Comparison of ENCODE assay signal across 27 cellular contexts in genomic region chr7:24738577-24738976, GRCh38. TPM values are rescaled to one million over a fixed set of nuclear protein-coding genes. Genes with fewer than 3 reads are reported as not detected.
DNase-seq lines count a peak whose midpoint lies in the region; ATAC-seq, FAIRE-seq and TF ChIP-seq lines count a peak whose summit lies in the region.
"Had no signal": no experiment of that assay in that cellular context is flagged by ENCODE, and none has a peak within 500 bp of the region (broad histone marks: within the 10 kb centered on the region; RNA-seq: fewer than 3 reads in every experiment).

No MANE protein-coding gene starts in this region.

- peaks cover 9% of the 10 kb centered on the region for H3K9me3 Mint-ChIP-seq in stimulated activated memory B cell treated with anti-CD40 and anti-IgM and Interleukin-4, amounts not matched to agents 10 μg/mL and 1 μg/mL and 100 μg/mL, for 72 hours

- CTCF ChIA-PET in HepG2 (lab: Yijun Ruan, JAX; ENCODE audit: low intra/inter-chr PET ratio, low total read pairs) (no interaction called here), HEK293 (lab: Yijun Ruan, JAX) (interaction anchor here (0.6 kb wide), 1 partner anchor 387 kb away, joined by 4 read pairs; the partner anchor contains the start of gene CYCS), GM12878 (lab: Yijun Ruan, JAX) (interaction anchor here (0.7 kb wide), 1 partner anchor 359 kb away, joined by 3 read pairs; no protein-coding TSS in a partner anchor)

- ATAC-seq in HepG2 (no peak), right lobe of liver (no peak), GM12878 (no peak), GM21528 (IDR thresholded peaks at IDR 0.05; ENCODE audit: low FRiP score, unreplicated experiment) (no peak), right cardiac atrium (no peak)
- ATAC-seq in stimulated activated memory B cell treated with anti-CD40 and anti-IgM and Interleukin-4, amounts not matched to agents 10 μg/mL and 1 μg/mL and 100 μg/mL, for 72 hours, result no peak

- in situ Hi-C loops in HepG2 (cut with HindIII; ENCODE audit: extremely low pct_ligation_motif_present, low pct_unique_long_range_greater_than_20kb) (no loop called here), GM12878 (cut with MboI) (no loop called here)

- peaks cover 7% of the 10 kb centered on the region for H3K4me1 ChIP-seq in HepG2 (ENCODE audit: insufficient read depth, low read length)
- peaks cover 0 to 1% (median 0%) of the 10 kb centered on the region in 4 donors for H3K4me1 ChIP-seq in right lobe of liver
- H3K4me1 ChIP-seq in HEK293 (ENCODE audit: control insufficient read depth, insufficient read depth, low read length), result peaks cover 11% of the 10 kb centered on the region
- peaks cover 5% of the 10 kb centered on the region for H3K4me1 ChIP-seq in GM12878 (ENCODE audit: control insufficient read depth, insufficient read depth, low read length)
- H3K4me1 ChIP-seq in hepatocyte (ENCODE audit: insufficient read depth), result peaks cover 21% of the 10 kb centered on the region
- no peaks in the 10 kb centered on the region for H3K4me1 ChIP-seq in right cardiac atrium (ENCODE audit: control insufficient read depth, insufficient read depth, low read length)
- H3K4me1 ChIP-seq: BE2C, BLaER1 had no signal

- TF ChIP-seq CTCF in HepG2 (CRISPR knock-in tag; IDR thresholded peaks at IDR 0.05) (no peak), right lobe of liver (IDR thresholded peaks at IDR 0.05) (no peak), HEK293 (tag by site-specific recombination; IDR thresholded peaks at IDR 0.05) (no peak), GM12878 (IDR thresholded peaks at IDR 0.05 in 2 of 3, conservative IDR thresholded peaks at IDR 0.05 in 1 of 3; ENCODE audit: control insufficient read depth in 2 of 3, extremely low read depth in 1 of 3, insufficient read depth in 1 of 3, low read depth in 3 of 3, low read length in 3 of 3) (no peak), hepatocyte (IDR thresholded peaks at IDR 0.05; ENCODE audit: poor library complexity) (no peak)

- RAD21 ChIA-PET in GM12878 (lab: Charles Lee; ENCODE audit: unreplicated experiment), result no interaction called here

- H3K27me3 Mint-ChIP-seq in stimulated activated memory B cell treated with anti-CD40 and anti-IgM and Interleukin-4, amounts not matched to agents 10 μg/mL and 1 μg/mL and 100 μg/mL, for 72 hours, result peaks cover 16% of the 10 kb centered on the region

- H3K4me3 ChIP-seq in HepG2 (replicated peaks in 1 of 3; ENCODE audit: insufficient read depth in 1 of 3, low read depth in 2 of 3, low read length in 3 of 3), result no peak overlapping the region
- no peak overlapping the region for H3K4me3 ChIP-seq in right lobe of liver
- H3K4me3 ChIP-seq in HEK293 (ENCODE audit: low read depth, low read length), result no peak overlapping the region
- no peak overlapping the region for H3K4me3 ChIP-seq in GM12878
- H3K4me3 ChIP-seq in hepatocyte, result no peak overlapping the region
- no peak overlapping the region for H3K4me3 ChIP-seq in right cardiac atrium (ENCODE audit: low read length)
- H3K4me3 ChIP-seq: BLaER1 had no signal

- TF ChIP-seq POLR2A in HepG2 (IDR thresholded peaks at IDR 0.05; ENCODE audit: insufficient read depth in 1 of 2, low read depth in 2 of 2, low read length in 2 of 2) (no peak), right lobe of liver (IDR thresholded peaks at IDR 0.05) (no peak), GM12878 (IDR thresholded peaks at IDR 0.05; ENCODE audit: low read depth, low read length) (no peak)

- DNase-seq in HepG2 (ENCODE audit: low spot score) (no peak), right lobe of liver (no peak), GM12878 (ENCODE audit: low read depth, low spot score) (no peak), hepatocyte (ENCODE audit: low spot score) (no peak), right cardiac atrium (no peak)
- DNase-seq: ACHN; BE2C; C1 segment of cervical spinal cord; CD4-positive, alpha-beta memory T cell; CD4-positive, CD25-positive, alpha-beta regulatory T cell; CD8-positive, alpha-beta memory T cell; COR-L47; DMS 273 treated with DMSO at 0.1 percent for 48 hours; DMS153; DMS53; DMS79; DND-41; EL; GDM1 had no signal

- intact Hi-C loops in HepG2 (cut with micrococcal nuclease; ENCODE audit: unreplicated experiment), result no loop called here
- intact Hi-C loops in right lobe of liver (cut with DNase I), result no loop called here
- intact Hi-C loops in GM12878 (cut with micrococcal nuclease; ENCODE audit: unreplicated experiment), result no loop called here
- intact Hi-C loops in right cardiac atrium (cut with DNase I), result no loop called here

- POLR2A ChIA-PET in HepG2 (lab: Yijun Ruan, JAX) (no interaction called here), HEK293 (lab: Yijun Ruan, JAX) (no interaction called here), GM12878 (lab: Charles Lee) (no interaction called here)

- BruUV-seq in HepG2 (replicated peaks; lab: Mats Ljungman, UMichigan), result no TSS peak
- BruUV-seq in GM12878 (replicated peaks; lab: Mats Ljungman, UMichigan), result no TSS peak

- H4K20me1 ChIP-seq in HepG2 (ENCODE audit: insufficient read depth, low read length), result no peaks in the 10 kb centered on the region
- no peaks in the 10 kb centered on the region for H4K20me1 ChIP-seq in GM12878 (ENCODE audit: control insufficient read depth, insufficient read depth)
- no peaks in the 10 kb centered on the region for H4K20me1 ChIP-seq in hepatocyte (ENCODE audit: insufficient read depth, poor library complexity, severe bottlenecking)
- H4K20me1 ChIP-seq: BLaER1 had no signal

- no peaks in the 10 kb centered on the region for H3K9me2 ChIP-seq in hepatocyte (replicated peaks; ENCODE audit: insufficient read depth)

- peaks cover 5% of the 10 kb centered on the region for H3K36me3 Mint-ChIP-seq in stimulated activated memory B cell treated with anti-CD40 and anti-IgM and Interleukin-4, amounts not matched to agents 10 μg/mL and 1 μg/mL and 100 μg/mL, for 72 hours
- H3K36me3 Mint-ChIP-seq: CD14-positive monocyte; CD4-positive, alpha-beta memory T cell; CD4-positive, CD25-positive, alpha-beta regulatory T cell; CD8-positive, alpha-beta memory T cell had no signal

- H3K36me3 ChIP-seq in HepG2 (replicated peaks in 1 of 2; ENCODE audit: control insufficient read depth in 1 of 2, insufficient read depth in 2 of 2, low read length in 2 of 2), result no peaks in the 10 kb centered on the region; a peak in 2 of 5 replicates
- H3K36me3 ChIP-seq in right lobe of liver, result no peaks in the 10 kb centered on the region
- H3K36me3 ChIP-seq in HEK293 (ENCODE audit: control insufficient read depth in 2 of 2, insufficient read depth in 1 of 2, low read length in 2 of 2), result no peaks in the 10 kb centered on the region
- peaks cover 0 to 5% of the 10 kb centered on the region in 2 experiments; a peak in 2 of 4 replicates for H3K36me3 ChIP-seq in GM12878 (ENCODE audit: control insufficient read depth in 2 of 2, insufficient read depth in 2 of 2, low read length in 1 of 2)
- H3K36me3 ChIP-seq in hepatocyte (replicated peaks; ENCODE audit: insufficient read depth, low read depth), result no peaks in the 10 kb centered on the region
- H3K36me3 ChIP-seq: BE2C, BLaER1 had no signal

- no peaks in the 10 kb centered on the region for H3K79me2 ChIP-seq in HepG2 (ENCODE audit: insufficient read depth, low read length)
- peaks cover 6% of the 10 kb centered on the region for H3K79me2 ChIP-seq in GM12878 (ENCODE audit: control insufficient read depth, insufficient read depth, low read length)
- H3K79me2 ChIP-seq in hepatocyte, result peaks cover 5% of the 10 kb centered on the region

- H2AFZ ChIP-seq in HepG2 (ENCODE audit: low read length) (no peak overlapping the region), GM12878 (ENCODE audit: control insufficient read depth, low read depth, low read length) (no peak overlapping the region), hepatocyte (no peak overlapping the region)

- no peak overlapping the region for H3K9ac ChIP-seq in HepG2 (ENCODE audit: insufficient read depth, low read depth, low read length)
- no peak overlapping the region for H3K9ac ChIP-seq in GM12878 (ENCODE audit: control insufficient read depth, insufficient read depth, low read length)
- H3K9ac ChIP-seq: BLaER1 had no signal

- no peaks in the 10 kb centered on the region for H3K4me1 Mint-ChIP-seq in stimulated activated memory B cell treated with anti-CD40 and anti-IgM and Interleukin-4, amounts not matched to agents 10 μg/mL and 1 μg/mL and 100 μg/mL, for 72 hours
- H3K4me1 Mint-ChIP-seq: CD14-positive monocyte; CD4-positive, alpha-beta memory T cell; CD4-positive, CD25-positive, alpha-beta regulatory T cell; CD8-positive, alpha-beta memory T cell had no signal

- peaks cover 7% of the 10 kb centered on the region for H3K9me3 ChIP-seq in HepG2 (ENCODE audit: low read length)
- peaks cover 0 to 6% (median 0%) of the 10 kb centered on the region in 4 donors for H3K9me3 ChIP-seq in right lobe of liver
- H3K9me3 ChIP-seq in HEK293 (ENCODE audit: control insufficient read depth, insufficient read depth, low read depth, low read length), result no peaks in the 10 kb centered on the region
- H3K9me3 ChIP-seq in GM12878 (replicated peaks; ENCODE audit: control insufficient read depth, insufficient read depth, low read length), result peaks cover 3% of the 10 kb centered on the region
- no peaks in the 10 kb centered on the region for H3K9me3 ChIP-seq in hepatocyte (ENCODE audit: low read depth)
- no peaks in the 10 kb centered on the region for H3K9me3 ChIP-seq in right cardiac atrium (ENCODE audit: control insufficient read depth, low read length)
- H3K9me3 ChIP-seq: BE2C had no signal

- FAIRE-seq in HepG2 (lab: Jason Lieb, UNC) (no peak), GM12878 (lab: Jason Lieb, UNC) (no peak)
- FAIRE-seq: GM12891, GM19239 had no signal

- no peak overlapping the region for H3K27ac Mint-ChIP-seq in stimulated activated memory B cell treated with anti-CD40 and anti-IgM and Interleukin-4, amounts not matched to agents 10 μg/mL and 1 μg/mL and 100 μg/mL, for 72 hours
- H3K27ac Mint-ChIP-seq: CD14-positive monocyte; CD4-positive, alpha-beta memory T cell; CD8-positive, alpha-beta memory T cell had no signal

- H3K27ac ChIP-seq in HepG2 (ENCODE audit: extremely low read length, insufficient read depth, low read length), result no peak overlapping the region
- no peak overlapping the region for H3K27ac ChIP-seq in right lobe of liver
- H3K27ac ChIP-seq in HEK293 (ENCODE audit: extremely low read depth, low read depth, low read length), result no peak overlapping the region
- H3K27ac ChIP-seq in GM12878 (ENCODE audit: control insufficient read depth, insufficient read depth), result no peak overlapping the region
- peak overlapping the region; percentile 97 for H3K27ac ChIP-seq in hepatocyte
- no peak overlapping the region for H3K27ac ChIP-seq in right cardiac atrium (ENCODE audit: low read length)
- H3K27ac ChIP-seq: 22Rv1, BLaER1 had no signal

- SMC1A ChIA-PET in GM12878 (lab: Charles Lee; ENCODE audit: uncharacterized antibody, unreplicated experiment), result no interaction called here

- H3K27me3 ChIP-seq in HepG2 (ENCODE audit: control insufficient read depth in 1 of 2, insufficient read depth in 2 of 2, low read length in 2 of 2), result no peaks in the 10 kb centered on the region
- no peaks in the 10 kb centered on the region for H3K27me3 ChIP-seq in right lobe of liver
- H3K27me3 ChIP-seq in GM12878 (replicated peaks in 1 of 2; ENCODE audit: control insufficient read depth in 2 of 2, insufficient read depth in 2 of 2, low read length in 1 of 2), result no peaks in the 10 kb centered on the region
- no peaks in the 10 kb centered on the region for H3K27me3 ChIP-seq in hepatocyte
- no peaks in the 10 kb centered on the region for H3K27me3 ChIP-seq in right cardiac atrium (ENCODE audit: control insufficient read depth, insufficient read depth)
- H3K27me3 ChIP-seq: BE2C, BLaER1 had no signal

- H3K4me3 Mint-ChIP-seq in stimulated activated memory B cell treated with anti-CD40 and anti-IgM and Interleukin-4, amounts not matched to agents 10 μg/mL and 1 μg/mL and 100 μg/mL, for 72 hours, result no peak overlapping the region
- H3K4me3 Mint-ChIP-seq: CD14-positive monocyte; CD4-positive, alpha-beta memory T cell; CD4-positive, CD25-positive, alpha-beta regulatory T cell; CD8-positive, alpha-beta memory T cell had no signal

- 91% methylated on average over 1 of the region's 1 CpG for WGBS in HepG2 (ENCODE audit: low lambda C conversion rate)
- 71% methylated on average over 1 of the region's 1 CpG for WGBS in right lobe of liver (ENCODE audit: insufficient coverage, low coverage, low lambda C conversion rate, missing lambda C conversion rate)
- 38% methylated on average over 1 of the region's 1 CpG for WGBS in GM12878 (ENCODE audit: insufficient coverage, insufficient replicate concordance, low lambda C conversion rate, missing lambda C conversion rate)
- 96% methylated on average over 1 of the region's 1 CpG for WGBS in hepatocyte (ENCODE audit: low lambda C conversion rate, missing lambda C conversion rate)
- 97% methylated on average over 1 of the region's 1 CpG for WGBS in right cardiac atrium

- TF ChIP-seq RAD21 in HepG2 (CRISPR knock-in tag; IDR thresholded peaks at IDR 0.05) (no peak), GM12878 (IDR thresholded peaks at IDR 0.05; ENCODE audit: insufficient read depth, low read depth, low read length) (no peak)

- no peak overlapping the region for H3K4me2 ChIP-seq in HepG2 (ENCODE audit: low read depth, low read length)
- no peak overlapping the region for H3K4me2 ChIP-seq in GM12878 (ENCODE audit: control insufficient read depth, insufficient read depth)
- no peak overlapping the region for H3K4me2 ChIP-seq in hepatocyte
- H3K4me2 ChIP-seq: BLaER1 had no signal

- TF ChIP-seq EP300 in HepG2 (IDR thresholded peaks at IDR 0.05; ENCODE audit: low read depth in 2 of 2, low read length in 2 of 2), result no peak
- TF ChIP-seq EP300 in HepG2 (CRISPR knock-in tag; IDR thresholded peaks at IDR 0.05; ENCODE audit: borderline replicate concordance), result no peak
- TF ChIP-seq EP300 in GM12878 (IDR thresholded peaks at IDR 0.05; ENCODE audit: borderline replicate concordance in 1 of 2, control insufficient read depth in 1 of 2, low read depth in 2 of 2, low read length in 2 of 2), result no peak

RNA-seq across cellular contexts. Expression of gene GSDME, which starts 18.7 kb away (rescaled TPM):
- total RNA-seq in HepG2 (2016; rRNA removed; fragmentation: Illumina TruSeq; extraction: Trizol), result 19.2 and 30.0 TPM in 2 replicates
- total RNA-seq in HepG2 (2016; cell fraction: cytosol; rRNA removed; fragmentation: Illumina TruSeq; extraction: Trizol; ENCODE audit: low read depth), result 3.4 and 5.0 TPM in 2 replicates
- total RNA-seq in HepG2 (2016; cell fraction: insoluble cytoplasmic fraction; rRNA removed; fragmentation: Illumina TruSeq; extraction: Trizol), result 20.2 and 27.5 TPM in 2 replicates
- 8.4 and 9.3 TPM in 2 replicates for total RNA-seq in HepG2 (2016; cell fraction: membrane; rRNA removed; fragmentation: Illumina TruSeq; extraction: Trizol)
- 15.5 and 19.2 TPM in 2 replicates for total RNA-seq in HepG2 (2016; cell fraction: nucleus; rRNA removed; fragmentation: Illumina TruSeq; extraction: Trizol)
- polyA plus RNA-seq in HepG2 (2011; rRNA removed), result 27.2 and 28.2 TPM in 2 replicates
- 21.7 and 24.2 TPM in 2 replicates for polyA plus RNA-seq in HepG2 (2011; cell fraction: cytosol; rRNA removed)
- polyA plus RNA-seq in HepG2 (2011; cell fraction: nucleus; rRNA removed), result 56.7 and 59.2 TPM in 2 replicates
- polyA plus RNA-seq in HepG2 (2012), result 16.9 and 17.5 TPM in 2 replicates
- polyA plus RNA-seq in HepG2 (2016; cell fraction: cytosol; fragmentation: Illumina TruSeq; extraction: Trizol; ENCODE audit: low read depth), result 2.6 and 3.4 TPM in 2 replicates
- polyA plus RNA-seq in HepG2 (2016; cell fraction: insoluble cytoplasmic fraction; fragmentation: Illumina TruSeq; extraction: Trizol; ENCODE audit: low read depth), result 35.8 and 38.3 TPM in 2 replicates
- polyA plus RNA-seq in HepG2 (2016; cell fraction: membrane; fragmentation: Illumina TruSeq; extraction: Trizol; ENCODE audit: low read depth), result 6.0 and 6.2 TPM in 2 replicates
- polyA plus RNA-seq in HepG2 (2016; cell fraction: nucleus; fragmentation: Illumina TruSeq; extraction: Trizol; ENCODE audit: insufficient read depth, low read depth), result 30.3 and 31.2 TPM in 2 replicates
- polyA minus RNA-seq in HepG2 (2011; rRNA and poly(A)+ RNA removed; ENCODE audit: low replicate concordance), result 30.0 and 31.2 TPM in 2 replicates
- 7.8 and 10.8 TPM in 2 replicates for polyA minus RNA-seq in HepG2 (2011; cell fraction: cytosol; rRNA and poly(A)+ RNA removed)
- 47.3 and 58.2 TPM in 2 replicates for polyA minus RNA-seq in HepG2 (2011; cell fraction: nucleus; rRNA and poly(A)+ RNA removed)
- total RNA-seq in right lobe of liver, result 10 to 100 TPM in 1 of 6 experiments, 1 to 10 TPM in 5; 3.1 to 10.2 (median 5.8) TPM
- total RNA-seq in GM12878 (2013; cell fraction: nucleolus; rRNA removed), result 50.8 and 52.0 TPM in 2 replicates
- total RNA-seq in GM12878 (2014; rRNA removed), result 140 and 149 TPM in 2 replicates
- total RNA-seq in GM12878 (2014; rRNA removed; fragmentation: Illumina TruSeq; extraction: Trizol), result 95.2 and 96.2 TPM in 2 replicates
- total RNA-seq in GM12878 (2021), result 114 and 116 TPM in 2 replicates
- 78.4 TPM for polyA plus RNA-seq in GM12878 (2011; ENCODE audit: low read depth)
- polyA plus RNA-seq in GM12878 (2011; rRNA removed), result 19.7 and 23.7 TPM in 2 replicates
- 18.6 and 22.3 TPM in 2 replicates for polyA plus RNA-seq in GM12878 (2011; cell fraction: cytosol; rRNA removed)
- polyA plus RNA-seq in GM12878 (2011; cell fraction: nucleus; rRNA removed), result 30.2 and 33.1 TPM in 2 replicates
- 92.4 and 94.8 TPM in 2 replicates for polyA plus RNA-seq in GM12878 (2012)
- polyA plus RNA-seq in GM12878 (2014; fragmentation: Illumina TruSeq; extraction: Trizol), result 141 and 143 TPM in 2 replicates
- polyA plus RNA-seq in GM12878 (2014; fragmentation: Nextera tagmentation; extraction: Ambion mirVana), result 10 to 100 TPM; 62.5 to 83.7 TPM
- polyA plus RNA-seq in GM12878 (2014; rRNA removed), result 128 and 141 TPM in 2 replicates
- 100 to 1,000 TPM; 242 to 245 TPM for polyA plus RNA-seq in GM12878 (2016; fragmentation: Nextera tagmentation; extraction: Ambion mirVana)
- 27.0 and 41.7 TPM in 2 replicates for polyA minus RNA-seq in GM12878 (2011; rRNA and poly(A)+ RNA removed)
- 6.1 and 7.5 TPM in 2 replicates for polyA minus RNA-seq in GM12878 (2011; cell fraction: cytosol; rRNA and poly(A)+ RNA removed)
- 12.8 and 19.2 TPM in 2 replicates for polyA minus RNA-seq in GM12878 (2011; cell fraction: nucleus; rRNA and poly(A)+ RNA removed)
- total RNA-seq in hepatocyte, result 33.9 and 35.1 TPM in 2 replicates
- polyA plus RNA-seq in hepatocyte, result 48.1 and 48.6 TPM in 2 replicates
- 1 to 10 TPM; 5.1 to 9.9 (median 6.4) TPM for total RNA-seq in right cardiac atrium
- 4.9 TPM for polyA plus RNA-seq in right cardiac atrium
- total RNA-seq: CD4-positive, CD25-positive, alpha-beta regulatory T cell had no signal

Comparison
In these comparisons a context has a peak if more than half of its experiments do, and no peak if none do; other contexts are left out.
1. Of the 63 proteins assayed by ChIP-seq in both HepG2 and HEK293: peak only in HepG2: none; only in HEK293: SETDB1; in both: ZNF280D; in neither: 61.